8 cellular contexts compared by ENCODE assay signal in the genomic region with DNA sequence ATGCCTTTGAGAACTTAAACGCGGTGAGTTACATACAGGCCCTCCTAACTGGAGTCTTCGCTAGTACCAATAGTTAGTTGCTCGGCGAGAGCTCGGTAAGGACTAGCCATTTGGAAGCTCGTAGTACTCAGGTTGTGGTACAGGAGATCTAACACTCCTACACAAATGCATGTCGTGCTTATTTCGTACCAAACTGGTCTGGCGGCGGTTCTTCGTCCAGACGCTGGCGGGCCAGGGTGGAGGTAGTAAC. TPM values are rescaled to one million over a fixed set of nuclear protein-coding genes. Genes with fewer than 3 reads are reported as not detected.
A peak's percentile ranks its signal among the peaks of the same experiment; 100 is the strongest.
DNase-seq lines count a peak whose midpoint lies in the region; ATAC-seq, FAIRE-seq and TF ChIP-seq lines count a peak whose summit lies in the region.

No MANE protein-coding gene starts in this region.

- TF ChIP-seq CTCF in KMS-11 (conservative IDR thresholded peaks at IDR 0.05; ENCODE audit: low read depth, low read length) (no peak), H1 (IDR thresholded peaks at IDR 0.05; ENCODE audit: control extremely low read depth in 1 of 3, insufficient read depth in 1 of 3, low read depth in 1 of 3, low read length in 3 of 3) (no peak), nephron progenitor cell (IDR thresholded peaks at IDR 0.05) (no peak)

- no peak overlapping the region for H2BK15ac ChIP-seq in H1 (ENCODE audit: low read length)

- peak overlapping the region; percentile 92 for H3K14ac ChIP-seq in H1 (ENCODE audit: insufficient read length)

- H3K4me2 ChIP-seq in KMS-11 (peak overlapping the region; percentile 70), H1 (ENCODE audit: insufficient read depth in 1 of 2, low read depth in 2 of 2, low read length in 2 of 2) (peak overlapping the region; percentile 81 to 92)

- CTCF ChIA-PET in H1 (lab: Charles Lee; ENCODE audit: partially characterized antibody), result interaction anchor here (0.6 kb wide), 1 partner anchor 495 kb away, joined by 3 read pairs; no protein-coding TSS in a partner anchor

- no peak overlapping the region for H3K23ac ChIP-seq in H1 (ENCODE audit: insufficient read length)

- H3K18ac ChIP-seq in H1 (ENCODE audit: extremely low read depth, low read length), result peak overlapping the region; percentile 76

- H3K4me3 ChIP-seq in KMS-11 (IDR thresholded peaks at IDR 0.05; ENCODE audit: insufficient read depth, low read depth, low read length) (peak overlapping the region; percentile 74), H1 (ENCODE audit: extremely low read depth in 1 of 4, insufficient read depth in 2 of 4, low read depth in 3 of 4, low read length in 4 of 4) (peak overlapping the region; percentile 52 to 74 (median 62))

- intact Hi-C loops in posterior cingulate gyrus (cut with DNase I), result loop anchor here (5.0 to 10.0 kb wide), 2 partner anchors 59 to 139 kb away; no protein-coding TSS in a partner anchor

- H3K27ac Mint-ChIP-seq in nephron progenitor cell, result peak overlapping the region; percentile 61

- 0 out of 2 replicates have a peak, but pooled peaks cover 2% of the 10 kb centered on the region for H3K23me2 ChIP-seq in H1 (ENCODE audit: low read depth, low read length)

- H3K36me3 ChIP-seq in KMS-11 (ENCODE audit: insufficient read depth), result no peaks in the 10 kb centered on the region
- peaks cover 0 to 9% (median 0%) of the 10 kb centered on the region in 4 experiments; a peak in 1 of 8 replicates for H3K36me3 ChIP-seq in H1 (ENCODE audit: control insufficient read depth in 2 of 4, insufficient read depth in 4 of 4, low read length in 3 of 4)

- H4K20me1 ChIP-seq in KMS-11 (ENCODE audit: insufficient read depth) (no peaks in the 10 kb centered on the region), H1 (replicated peaks in 1 of 2; ENCODE audit: control insufficient read depth in 1 of 2, insufficient read depth in 2 of 2, low read length in 2 of 2) (no peaks in the 10 kb centered on the region)

- H4K8ac ChIP-seq in H1 (ENCODE audit: extremely low read depth, insufficient read depth, low read length), result peak overlapping the region; percentile 91; the same call in 1 of the 2 replicates

- ATAC-seq in GM18499 (IDR thresholded peaks at IDR 0.05; ENCODE audit: insufficient read depth, unreplicated experiment) (peak; percentile 8), HG03469 (IDR thresholded peaks at IDR 0.05; ENCODE audit: unreplicated experiment) (no peak)

- no peak overlapping the region for H2BK20ac ChIP-seq in H1 (ENCODE audit: low read length)

- peak overlapping the region; percentile 87 for H2AFZ ChIP-seq in KMS-11 (ENCODE audit: low read depth)
- H2AFZ ChIP-seq in H1 (ENCODE audit: low read length), result peak overlapping the region; percentile 70; the same call in 1 of the 2 replicates

- H3K79me2 ChIP-seq in KMS-11 (ENCODE audit: insufficient read depth, low read depth) (peaks cover 20% of the 10 kb centered on the region), H1 (ENCODE audit: control insufficient read depth in 1 of 2, insufficient read depth in 2 of 2, low read length in 2 of 2) (peaks cover 0 to 19% of the 10 kb centered on the region in 2 experiments; a peak in 2 of 4 replicates)

- H3K27me3 Mint-ChIP-seq in nephron progenitor cell (ENCODE audit: low read depth, poor library complexity), result no peaks in the 10 kb centered on the region

- peak overlapping the region; percentile 67 for H4K5ac ChIP-seq in H1 (ENCODE audit: insufficient read length, low read depth, low read length)

- peak overlapping the region; percentile 55 for H2BK120ac ChIP-seq in H1 (replicated peaks; ENCODE audit: low read depth, low read length)

- no peak for TF ChIP-seq EP300 in H1 (IDR thresholded peaks at IDR 0.05; ENCODE audit: borderline replicate concordance in 1 of 2, low read depth in 2 of 2, low read length in 2 of 2)

- no peaks in the 10 kb centered on the region for H3K9me3 Mint-ChIP-seq in nephron progenitor cell

- peak overlapping the region; percentile 77; the same call in 1 of the 2 replicates for H2BK12ac ChIP-seq in H1 (ENCODE audit: low read depth, low read length)

- H3K79me1 ChIP-seq in H1 (ENCODE audit: low read depth, low read length), result no peaks in the 10 kb centered on the region

- 6% methylated on average over 14 of the region's 14 CpGs; no CpG with 5 or more reads in 1 of the 2 experiments for WGBS in H1 (ENCODE audit: extremely low coverage in 1 of 2, insufficient coverage in 1 of 2, insufficient read length in 1 of 2, insufficient replicate concordance in 2 of 2, low coverage in 1 of 2, low lambda C conversion rate in 2 of 2, missing lambda C conversion rate in 1 of 2), 2 experiments

- H3K4me1 ChIP-seq in KMS-11 (ENCODE audit: low read depth, poor library complexity, severe bottlenecking) (peaks cover 65% of the 10 kb centered on the region), H1 (replicated peaks in 1 of 4; ENCODE audit: control insufficient read depth in 3 of 4, insufficient read depth in 4 of 4, low read length in 3 of 4) (peaks cover 0 to 8% (median 6%) of the 10 kb centered on the region in 4 experiments; a peak in 3 of 7 replicates)

- TF ChIP-seq POLR2A in H1 (IDR thresholded peaks at IDR 0.05; ENCODE audit: control extremely low read depth in 1 of 2, low read depth in 2 of 2, low read length in 2 of 2), result no peak

- no peak for FAIRE-seq in H1 (lab: Jason Lieb, UNC)

- H2BK5ac ChIP-seq in H1 (ENCODE audit: low read depth, low read length), result peak overlapping the region; percentile 46

- H3K36me3 Mint-ChIP-seq in nephron progenitor cell (ENCODE audit: low read depth), result peaks cover 21% of the 10 kb centered on the region

- no peaks in the 10 kb centered on the region for H3K27me3 ChIP-seq in KMS-11 (ENCODE audit: insufficient read depth, low read depth)
- no peaks in the 10 kb centered on the region for H3K27me3 ChIP-seq in H1 (replicated peaks in 1 of 4; ENCODE audit: control insufficient read depth in 3 of 4, extremely low read depth in 1 of 4, insufficient read depth in 3 of 4, low read length in 3 of 4)

- POLR2A ChIA-PET in H1 (lab: Charles Lee; ENCODE audit: partially characterized antibody), result interaction anchor here (0.6 to 1.6 kb wide), 6 partner anchors 9 to 162 kb away, joined by 3 to 5 read pairs (median 4); no protein-coding TSS in a partner anchor

- peak overlapping the region; percentile 95 for H4K91ac ChIP-seq in H1 (replicated peaks; ENCODE audit: insufficient read length, low read length)

- H3K27ac ChIP-seq in KMS-11 (peak overlapping the region; percentile 95), H1 (ENCODE audit: low read depth, low read length) (peak overlapping the region; percentile 91)

- no peak for TF ChIP-seq RAD21 in H1 (IDR thresholded peaks at IDR 0.05 in 1 of 2, conservative IDR thresholded peaks at IDR 0.05 in 1 of 2; ENCODE audit: low read depth in 2 of 2, low read length in 2 of 2)

- H3K9ac ChIP-seq in KMS-11 (peak overlapping the region; percentile 89), H1 (replicated peaks in 1 of 4; ENCODE audit: extremely low read depth in 1 of 4, low read depth in 3 of 4, low read length in 3 of 4) (peak overlapping the region; percentile 62 to 85 (median 84))

- H3K4ac ChIP-seq in H1 (replicated peaks; ENCODE audit: insufficient read length, low read depth, low read length), result no peak overlapping the region

- H3K56ac ChIP-seq in H1 (replicated peaks; ENCODE audit: insufficient read length, low read depth, low read length), result peak overlapping the region; percentile 79

- peak overlapping the region; percentile 85 for H3K4me3 Mint-ChIP-seq in nephron progenitor cell

- no peak overlapping the region for H2AK5ac ChIP-seq in H1 (ENCODE audit: low read depth, low read length)

- H3K4me1 Mint-ChIP-seq in nephron progenitor cell, result peaks cover 22% of the 10 kb centered on the region

- DNase-seq in H1 (ENCODE audit: low read depth in 1 of 2, low spot score in 2 of 2) (no peak), nephron progenitor cell (no peak), posterior cingulate gyrus (no peak), NCI-H748 (lab: John Stamatoyannopoulos, UW; ENCODE audit: unreplicated experiment) (no peak)
- DNase-seq in activated CD4-positive, alpha-beta T cell treated with anti-CD3 and anti-CD28 coated beads for 4 hours, result no peak

- H3K9me3 ChIP-seq in H1 (ENCODE audit: insufficient read depth in 2 of 2, low read depth in 1 of 2, low read length in 1 of 2), result no peaks in the 10 kb centered on the region

TF ChIP-seq in H1, 55 proteins besides CTCF, POLR2A, EP300 and RAD21:
- no peak for TF ChIP-seq POU5F1 (IDR thresholded peaks at IDR 0.05; ENCODE audit: low read depth, low read length)

RNA-seq across cellular contexts. Expression of a gene that starts 0.3 kb away (rescaled TPM):
- total RNA-seq in H1 (2021; fragmentation: NEBNext Ultra II Directional; extraction: Animal tissue kit (Norgen Biotek cat#: 25700)), result 27.8 and 28.0 TPM in 2 replicates
- 4.4 and 7.6 TPM in 2 replicates for polyA plus RNA-seq in H1 (2011; rRNA removed)
- polyA plus RNA-seq in H1 (2011; cell fraction: cytosol; rRNA removed), result 10.2 TPM
- polyA plus RNA-seq in H1 (2011; cell fraction: nucleus; rRNA removed), result 6.4 TPM
- polyA plus RNA-seq in H1 (2012, experiment 1 of 2), result 13.2 to 21.9 TPM (median 14.3 TPM) in 4 replicates
- 1.2 TPM for polyA plus RNA-seq in H1 (2012, experiment 2 of 2)
- polyA plus RNA-seq in H1 (2013, experiment 1 of 2), result 18.9 TPM
- polyA plus RNA-seq in H1 (2013, experiment 2 of 2), result 18.7 TPM
- 11.9 and 18.2 TPM in 2 replicates for polyA minus RNA-seq in H1 (2011; rRNA and poly(A)+ RNA removed)
- polyA minus RNA-seq in H1 (2011; cell fraction: cytosol; rRNA and poly(A)+ RNA removed), result 8.4 TPM
- polyA minus RNA-seq in H1 (2011; cell fraction: nucleus; rRNA and poly(A)+ RNA removed), result 27.7 TPM
